Comparison of ENCODE assay signal across 29 cellular contexts in genomic region chr3:185511711-185512110, GRCh38. TPM values are rescaled to one million over a fixed set of nuclear protein-coding genes. Genes with fewer than 3 reads are reported as not detected.
DNase-seq lines count a peak whose midpoint lies in the region; ATAC-seq, FAIRE-seq and TF ChIP-seq lines count a peak whose summit lies in the region.
"Had no signal": no experiment of that assay in that cellular context is flagged by ENCODE, and none has a peak within 500 bp of the region (broad histone marks: within the 10 kb centered on the region; RNA-seq: fewer than 3 reads in every experiment).

No MANE protein-coding gene starts in this region.

- TF ChIP-seq POLR2A in HepG2 (IDR thresholded peaks at IDR 0.05; ENCODE audit: insufficient read depth in 1 of 2, low read depth in 2 of 2, low read length in 2 of 2), result no peak

- CTCF ChIA-PET in HepG2 (lab: Yijun Ruan, JAX; ENCODE audit: low intra/inter-chr PET ratio, low total read pairs), result no interaction called here

- TF ChIP-seq EP300 in HepG2 (IDR thresholded peaks at IDR 0.05; ENCODE audit: low read depth in 2 of 2, low read length in 2 of 2) (no peak), HepG2 (CRISPR knock-in tag; IDR thresholded peaks at IDR 0.05; ENCODE audit: borderline replicate concordance) (no peak)

- WGBS in liver, result 48% methylated on average over 4 of the region's 4 CpGs
- 31% methylated on average over 4 of the region's 4 CpGs for WGBS in HepG2 (ENCODE audit: low lambda C conversion rate)

- TF ChIP-seq RAD21 in liver (IDR thresholded peaks at IDR 0.05) (no peak), HepG2 (CRISPR knock-in tag; IDR thresholded peaks at IDR 0.05) (no peak)

- in situ Hi-C loops in HepG2 (cut with HindIII; ENCODE audit: extremely low pct_ligation_motif_present, low pct_unique_long_range_greater_than_20kb) (no loop called here), ACHN (cut with HindIII; ENCODE audit: low pct_ligation_motif_present, low pct_unique_long_range_greater_than_20kb, low sequenced_read_pairs) (no loop called here)

- no peak overlapping the region for H2AFZ ChIP-seq in HepG2 (ENCODE audit: low read length)
- H2AFZ ChIP-seq in osteoblast (ENCODE audit: low read length), result no peak overlapping the region

- no peak for ATAC-seq in HepG2
- peak; percentile 98 for ATAC-seq in left lobe of liver
- ATAC-seq in GM21737 (IDR thresholded peaks at IDR 0.05; ENCODE audit: unreplicated experiment), result no peak
- no peak for ATAC-seq in GM18907 (IDR thresholded peaks at IDR 0.05; ENCODE audit: unreplicated experiment)
- ATAC-seq: A549, GM12878 had no signal

- intact Hi-C loops in HepG2 (cut with micrococcal nuclease; ENCODE audit: unreplicated experiment), result no loop called here

- FAIRE-seq in HepG2 (lab: Jason Lieb, UNC), result no peak
- FAIRE-seq: A549, GM12878, GM12892, GM18507, GM19239 had no signal

- H3K27me3 ChIP-seq in liver (ENCODE audit: control insufficient read depth in 4 of 4, insufficient read depth in 4 of 4, low read length in 3 of 4) (no peaks in the 10 kb centered on the region), HepG2 (ENCODE audit: control insufficient read depth in 1 of 2, insufficient read depth in 2 of 2, low read length in 2 of 2) (peaks cover 0 to 2% of the 10 kb centered on the region in 2 experiments; a peak in 3 of 5 replicates), osteoblast (ENCODE audit: insufficient read depth, low read length) (peaks cover 2% of the 10 kb centered on the region)
- H3K27me3 ChIP-seq: BE2C, BLaER1 had no signal

- H3K27ac ChIP-seq in liver (ENCODE audit: low read depth in 1 of 2, low read length in 2 of 2), result no peak overlapping the region
- H3K27ac ChIP-seq in HepG2 (ENCODE audit: extremely low read length, insufficient read depth, low read length), result no peak overlapping the region
- no peak overlapping the region for H3K27ac ChIP-seq in osteoblast (ENCODE audit: low read depth, low read length)
- H3K27ac ChIP-seq: 22Rv1, A549, BLaER1 had no signal

- H3K9me3 ChIP-seq in liver (ENCODE audit: control insufficient read depth in 4 of 4, low read length in 3 of 4) (no peaks in the 10 kb centered on the region), HepG2 (ENCODE audit: low read length) (no peaks in the 10 kb centered on the region), osteoblast (ENCODE audit: low read depth, low read length) (no peaks in the 10 kb centered on the region)
- H3K9me3 ChIP-seq: A549, BE2C, BLaER1 had no signal

- DNase-seq in HepG2 (ENCODE audit: low spot score) (no peak), left lobe of liver (ENCODE audit: low spot score) (peak; percentile 72), osteoblast (ENCODE audit: insufficient read length, low spot score, missing footprints) (peak; percentile 61), ACHN (no peak)
- DNase-seq: BE2C; C1 segment of cervical spinal cord; CD4-positive, alpha-beta memory T cell; CD4-positive, CD25-positive, alpha-beta regulatory T cell; CD8-positive, alpha-beta memory T cell; COR-L47; DMS 273 treated with DMSO at 0.1 percent for 48 hours; DMS153; DMS53; DMS79; DND-41; EL; GDM1 had no signal

- no peak overlapping the region for H3K4me3 ChIP-seq in liver (ENCODE audit: low read depth in 1 of 3, low read length in 3 of 3)
- H3K4me3 ChIP-seq in HepG2 (replicated peaks in 1 of 3; ENCODE audit: insufficient read depth in 1 of 3, low read depth in 2 of 3, low read length in 3 of 3), result no peak overlapping the region
- H3K4me3 ChIP-seq in osteoblast (ENCODE audit: insufficient read depth, low read length), result no peak overlapping the region
- H3K4me3 ChIP-seq: A549, BLaER1, GM12878 had no signal

- TF ChIP-seq CTCF in liver (IDR thresholded peaks at IDR 0.05; ENCODE audit: low read depth, low read length, missing input control) (no peak), HepG2 (CRISPR knock-in tag; IDR thresholded peaks at IDR 0.05) (no peak), osteoblast (IDR thresholded peaks at IDR 0.05; ENCODE audit: extremely low read depth, low read depth, low read length) (no peak)

- H3K4me2 ChIP-seq in HepG2 (ENCODE audit: low read depth, low read length) (no peak overlapping the region), osteoblast (ENCODE audit: insufficient read depth, low read length) (no peak overlapping the region)
- H3K4me2 ChIP-seq: A549, BLaER1 had no signal

- POLR2A ChIA-PET in HepG2 (lab: Yijun Ruan, JAX), result no interaction called here

- H3K79me2 ChIP-seq in HepG2 (ENCODE audit: insufficient read depth, low read length) (no peaks in the 10 kb centered on the region), osteoblast (ENCODE audit: insufficient read depth, low read length) (no peaks in the 10 kb centered on the region)

- BruUV-seq in HepG2 (replicated peaks; lab: Mats Ljungman, UMichigan), result no TSS peak

- no peaks in the 10 kb centered on the region for H4K20me1 ChIP-seq in HepG2 (ENCODE audit: insufficient read depth, low read length)
- H4K20me1 ChIP-seq in osteoblast (ENCODE audit: insufficient read depth, low read length), result no peaks in the 10 kb centered on the region
- H4K20me1 ChIP-seq: BLaER1 had no signal

- H3K4me1 ChIP-seq in liver (ENCODE audit: control insufficient read depth in 4 of 4, insufficient read depth in 4 of 4, low read length in 3 of 4) (peaks cover 0 to 10% (median 4%) of the 10 kb centered on the region in 4 donors), HepG2 (ENCODE audit: insufficient read depth, low read length) (no peaks in the 10 kb centered on the region), osteoblast (ENCODE audit: insufficient read depth, low read length) (no peaks in the 10 kb centered on the region)
- H3K4me1 ChIP-seq: A549, BE2C, BLaER1 had no signal

- no peaks in the 10 kb centered on the region for H3K36me3 ChIP-seq in liver (ENCODE audit: control insufficient read depth in 4 of 4, insufficient read depth in 3 of 4, low read depth in 1 of 4, low read length in 3 of 4)
- no peaks in the 10 kb centered on the region for H3K36me3 ChIP-seq in HepG2 (replicated peaks in 1 of 2; ENCODE audit: control insufficient read depth in 1 of 2, insufficient read depth in 2 of 2, low read length in 2 of 2)
- no peaks in the 10 kb centered on the region for H3K36me3 ChIP-seq in osteoblast (ENCODE audit: insufficient read depth, low read length)
- H3K36me3 ChIP-seq: BE2C, BLaER1 had no signal

- H3K9ac ChIP-seq in liver (ENCODE audit: low read depth in 1 of 2, low read length in 2 of 2) (no peak overlapping the region), HepG2 (ENCODE audit: insufficient read depth, low read depth, low read length) (no peak overlapping the region)
- H3K9ac ChIP-seq: BLaER1 had no signal

RNA-seq across cellular contexts. Expression of gene TMEM41A, which starts 12.9 kb away (rescaled TPM):
- total RNA-seq in liver (10 to 100 TPM in 1 of 2 donors, 1 to 10 TPM in 1; 9.5 to 10.9 TPM), HepG2 (2016; rRNA removed; fragmentation: Illumina TruSeq; extraction: Trizol) (24.2 and 40.0 TPM in 2 replicates), left lobe of liver (18.5 TPM), osteoblast (10.5 and 11.8 TPM in 2 replicates)
- polyA plus RNA-seq in liver (10 to 100 TPM; 14.8 to 19.6 TPM), HepG2 (2011; rRNA removed) (27.9 and 30.0 TPM in 2 replicates)
- total RNA-seq in HepG2 (2016; cell fraction: cytosol; rRNA removed; fragmentation: Illumina TruSeq; extraction: Trizol; ENCODE audit: low read depth), result 13.6 and 15.2 TPM in 2 replicates
- 24.9 and 39.6 TPM in 2 replicates for total RNA-seq in HepG2 (2016; cell fraction: insoluble cytoplasmic fraction; rRNA removed; fragmentation: Illumina TruSeq; extraction: Trizol)
- 29.5 and 32.0 TPM in 2 replicates for total RNA-seq in HepG2 (2016; cell fraction: membrane; rRNA removed; fragmentation: Illumina TruSeq; extraction: Trizol)
- 45.6 and 52.4 TPM in 2 replicates for total RNA-seq in HepG2 (2016; cell fraction: nucleus; rRNA removed; fragmentation: Illumina TruSeq; extraction: Trizol)
- 19.8 and 29.4 TPM in 2 replicates for polyA plus RNA-seq in HepG2 (2011; cell fraction: cytosol; rRNA removed)
- 25.5 and 31.3 TPM in 2 replicates for polyA plus RNA-seq in HepG2 (2011; cell fraction: nucleus; rRNA removed)
- 18.7 and 20.4 TPM in 2 replicates for polyA plus RNA-seq in HepG2 (2012)
- polyA plus RNA-seq in HepG2 (2016; cell fraction: cytosol; fragmentation: Illumina TruSeq; extraction: Trizol; ENCODE audit: low read depth), result 7.9 and 8.4 TPM in 2 replicates
- polyA plus RNA-seq in HepG2 (2016; cell fraction: insoluble cytoplasmic fraction; fragmentation: Illumina TruSeq; extraction: Trizol; ENCODE audit: low read depth), result 28.3 and 31.2 TPM in 2 replicates
- 19.0 and 19.8 TPM in 2 replicates for polyA plus RNA-seq in HepG2 (2016; cell fraction: membrane; fragmentation: Illumina TruSeq; extraction: Trizol; ENCODE audit: low read depth)
- 61.2 and 62.8 TPM in 2 replicates for polyA plus RNA-seq in HepG2 (2016; cell fraction: nucleus; fragmentation: Illumina TruSeq; extraction: Trizol; ENCODE audit: insufficient read depth, low read depth)
- 43.9 and 54.9 TPM in 2 replicates for polyA minus RNA-seq in HepG2 (2011; rRNA and poly(A)+ RNA removed; ENCODE audit: low replicate concordance)
- 13.8 and 18.0 TPM in 2 replicates for polyA minus RNA-seq in HepG2 (2011; cell fraction: cytosol; rRNA and poly(A)+ RNA removed)
- 39.3 and 51.3 TPM in 2 replicates for polyA minus RNA-seq in HepG2 (2011; cell fraction: nucleus; rRNA and poly(A)+ RNA removed)

RNA-seq across cellular contexts. Expression of gene LIPH, which starts 40.7 kb away (rescaled TPM):
- under 1 TPM; under 0.01 to 0.23 TPM for total RNA-seq in liver
- under 1 TPM in 1 of 2 donors, not detected in 1; 0.09 TPM for polyA plus RNA-seq in liver
- 0.09 TPM in 1 of 2 replicates, not detected in the other for total RNA-seq in HepG2 (2016; rRNA removed; fragmentation: Illumina TruSeq; extraction: Trizol)
- 0.20 TPM in 1 of 2 replicates, not detected in the other for total RNA-seq in HepG2 (2016; cell fraction: cytosol; rRNA removed; fragmentation: Illumina TruSeq; extraction: Trizol; ENCODE audit: low read depth)
- 0.13 TPM in 2 replicates for total RNA-seq in HepG2 (2016; cell fraction: insoluble cytoplasmic fraction; rRNA removed; fragmentation: Illumina TruSeq; extraction: Trizol)
- total RNA-seq in HepG2 (2016; cell fraction: membrane; rRNA removed; fragmentation: Illumina TruSeq; extraction: Trizol), result not detected in 2 replicates
- 0.19 and 1.1 TPM in 2 replicates for total RNA-seq in HepG2 (2016; cell fraction: nucleus; rRNA removed; fragmentation: Illumina TruSeq; extraction: Trizol)
- 0.29 and 0.34 TPM in 2 replicates for polyA plus RNA-seq in HepG2 (2011; rRNA removed)
- 0.20 and 0.45 TPM in 2 replicates for polyA plus RNA-seq in HepG2 (2011; cell fraction: cytosol; rRNA removed)
- polyA plus RNA-seq in HepG2 (2011; cell fraction: nucleus; rRNA removed), result 0.12 and 0.14 TPM in 2 replicates
- 0.32 and 0.95 TPM in 2 replicates for polyA plus RNA-seq in HepG2 (2012)
- polyA plus RNA-seq in HepG2 (2016; cell fraction: cytosol; fragmentation: Illumina TruSeq; extraction: Trizol; ENCODE audit: low read depth), result 0.03 TPM in 1 of 2 replicates, not detected in the other
- polyA plus RNA-seq in HepG2 (2016; cell fraction: insoluble cytoplasmic fraction; fragmentation: Illumina TruSeq; extraction: Trizol; ENCODE audit: low read depth), result 0.05 and 0.11 TPM in 2 replicates
- polyA plus RNA-seq in HepG2 (2016; cell fraction: membrane; fragmentation: Illumina TruSeq; extraction: Trizol; ENCODE audit: low read depth), result not detected in 2 replicates
- polyA plus RNA-seq in HepG2 (2016; cell fraction: nucleus; fragmentation: Illumina TruSeq; extraction: Trizol; ENCODE audit: insufficient read depth, low read depth), result 0.11 TPM in 1 of 2 replicates, not detected in the other
- polyA minus RNA-seq in HepG2 (2011; rRNA and poly(A)+ RNA removed; ENCODE audit: low replicate concordance), result 0.06 and 7.4 TPM in 2 replicates
- 1.2 TPM in 1 of 2 replicates, not detected in the other for polyA minus RNA-seq in HepG2 (2011; cell fraction: cytosol; rRNA and poly(A)+ RNA removed)
- polyA minus RNA-seq in HepG2 (2011; cell fraction: nucleus; rRNA and poly(A)+ RNA removed), result 0.25 and 0.64 TPM in 2 replicates
- 0.58 TPM for total RNA-seq in left lobe of liver
- not detected in 2 replicates for total RNA-seq in osteoblast
- total RNA-seq: CD4-positive, alpha-beta memory T cell; CD4-positive, CD25-positive, alpha-beta regulatory T cell; CD8-positive, alpha-beta memory T cell; G401 had no signal
- polyA plus RNA-seq: CD14-positive monocyte; CD4-positive, alpha-beta memory T cell; CD4-positive, CD25-positive, alpha-beta regulatory T cell; CD8-positive, alpha-beta memory T cell had no signal

Comparison
In these comparisons a context has a peak if more than half of its experiments do, and no peak if none do; other contexts are left out.
1. DNase-seq: peak in left lobe of liver (single experiment) and osteoblast (single experiment); none in HepG2 (single experiment) and ACHN (single experiment).